Comparison of ENCODE assay signal across 8 cellular contexts in genomic region chr15:57527382-57528091, GRCh38.
A peak's percentile ranks its signal among the peaks of the same experiment; 100 is the strongest.
DNase-seq lines count a peak whose midpoint lies in the region; ATAC-seq and TF ChIP-seq lines count a peak whose summit lies in the region.

No MANE protein-coding gene starts in this region.

- no TSS peak for BruUV-seq in Calu3 (replicated peaks; lab: Mats Ljungman, UMichigan)

- H3K27me3 Mint-ChIP-seq in Calu3 (ENCODE audit: unreplicated experiment) = no peaks in the 10 kb centered on the region

- H3K9me3 Mint-ChIP-seq in Calu3 (ENCODE audit: low read depth, unreplicated experiment) = no peaks in the 10 kb centered on the region

- H3K36me3 Mint-ChIP-seq in Calu3 (ENCODE audit: insufficient read depth, unreplicated experiment) = no peaks in the 10 kb centered on the region

- CTCF ChIA-PET in Calu3 (lab: Charles Lee) = interaction anchor here (0.6 to 4.9 kb wide), 24 partner anchors 12 to 1031 kb away, joined by 3 to 239 read pairs (median 4); partner anchors contain the start of genes CGNL1 and POLR2M

- no peaks in the 10 kb centered on the region for H3K4me1 Mint-ChIP-seq in Calu3 (ENCODE audit: low read depth, unreplicated experiment)

- intact Hi-C loops in Calu3 (cut with micrococcal nuclease; ENCODE audit: unreplicated experiment) = loop anchor here (1.0 to 5.0 kb wide), 5 partner anchors 21 to 1030 kb away; no protein-coding TSS in a partner anchor

- H3K4me3 Mint-ChIP-seq in Calu3 (ENCODE audit: low read depth, unreplicated experiment) = no peak overlapping the region

- no peak for ATAC-seq in GM21576 (IDR thresholded peaks at IDR 0.05; ENCODE audit: unreplicated experiment)

- peak; percentile 62 for TF ChIP-seq CTCF in Calu3 (IDR thresholded peaks at IDR 0.05; ENCODE audit: unreplicated experiment)
- peak; percentile 34 for TF ChIP-seq CTCF in GM20000 (IDR thresholded peaks at IDR 0.05; ENCODE audit: extremely low read depth, missing control alignments)

- DNase-seq in Calu3 (peak; percentile 51), GM20000 (ENCODE audit: low spot score) (peak; percentile 59), NCI-H128 (lab: John Stamatoyannopoulos, UW; ENCODE audit: unreplicated experiment) (peak; percentile 37), SIG-M5 treated with dmso at 0.1 percent for 504 hours (lab: John Stamatoyannopoulos, UW; ENCODE audit: unreplicated experiment) (peak; percentile 71), epidermal melanocyte (ENCODE audit: insufficient read length, low spot score) (peak; percentile 58), middle frontal gyrus (ENCODE audit: extremely low spot score, low spot score) (peak; percentile 77)
- no peak for DNase-seq in activated effector memory CD4-positive, alpha-beta T cell treated with anti-CD3 and anti-CD28 coated beads, Interleukin-2, amount 50 U/mL, for 16 hours

- no peak overlapping the region for H3K27ac Mint-ChIP-seq in Calu3 (ENCODE audit: unreplicated experiment)
